In the genomic region with DNA sequence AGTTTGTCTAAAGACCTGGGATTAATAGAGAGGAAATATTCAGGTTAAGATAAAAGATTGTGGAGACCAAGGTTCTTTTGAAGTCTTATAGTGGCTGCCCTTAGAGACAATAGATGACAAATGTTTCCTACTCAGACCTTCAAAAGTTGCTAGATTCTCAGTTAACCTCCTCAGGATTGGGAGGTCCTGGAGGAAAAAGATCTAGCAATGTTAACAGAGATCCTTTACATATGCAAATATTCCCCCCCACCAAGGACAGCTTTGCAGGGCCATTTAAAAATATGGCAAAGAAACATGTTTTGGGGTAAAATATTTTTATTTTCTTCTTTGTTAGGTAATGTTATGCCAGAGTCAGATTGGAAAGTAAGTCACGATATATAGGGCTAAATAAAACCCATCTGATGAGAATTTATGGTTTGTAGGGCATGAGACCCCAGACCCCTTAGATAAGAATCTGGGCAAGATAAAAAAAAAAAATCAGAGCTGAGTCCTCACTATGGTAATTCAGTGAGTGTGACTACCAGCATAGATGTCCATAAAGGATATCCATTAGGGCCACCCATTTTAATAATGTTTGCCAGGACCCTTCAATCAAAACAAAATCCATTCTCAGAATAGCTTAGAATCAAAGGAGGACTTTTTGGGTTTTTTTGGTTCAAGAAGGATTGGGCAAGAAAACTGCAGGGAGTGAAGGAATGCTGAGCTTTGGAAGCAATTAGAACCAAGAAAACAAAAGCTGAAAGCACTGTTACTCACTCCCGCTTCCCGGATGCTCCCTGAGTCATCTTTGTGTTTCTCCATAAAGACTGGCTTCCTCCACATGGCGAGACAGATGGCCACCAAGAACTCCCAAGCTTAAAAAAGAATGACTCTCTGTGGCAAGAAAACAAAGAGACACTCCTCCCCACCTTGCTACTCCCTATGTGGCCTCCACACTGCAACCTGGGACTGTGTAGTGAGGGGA, we compare ENCODE assay signal across 12 cellular contexts. TPM values are rescaled to one million over a fixed set of nuclear protein-coding genes. Genes with fewer than 3 reads are reported as not detected.
DNase-seq lines count a peak whose midpoint lies in the region; ATAC-seq and TF ChIP-seq lines count a peak whose summit lies in the region.
"Had no signal": no experiment of that assay in that cellular context is flagged by ENCODE, and none has a peak within 500 bp of the region (broad histone marks: within the 10 kb centered on the region; RNA-seq: fewer than 3 reads in every experiment).

No MANE protein-coding gene starts in this region.

- no peaks in the 10 kb centered on the region for H3K9me3 Mint-ChIP-seq in T-cell
- H3K9me3 Mint-ChIP-seq: activated CD4-positive, alpha-beta T cell treated with anti-CD3 and anti-CD28 coated beads, Interleukin-2, amount 10 ng/mL, durations not matched to agents 24 days and 14 days had no signal

- no peaks in the 10 kb centered on the region for H3K36me3 Mint-ChIP-seq in T-cell

- H3K4me2 ChIP-seq in osteoblast (ENCODE audit: insufficient read depth, low read length), result peak overlapping the region; percentile 58

- ATAC-seq in RWPE2 (ENCODE audit: low read depth) (peak; percentile 98), T-cell (replicated peaks in 1 of 4) (no peak), GM21515 (IDR thresholded peaks at IDR 0.05; ENCODE audit: unreplicated experiment) (no peak)

- no peaks in the 10 kb centered on the region for H4K20me1 ChIP-seq in osteoblast (ENCODE audit: insufficient read depth, low read length)

- H3K79me2 ChIP-seq in osteoblast (ENCODE audit: insufficient read depth, low read length), result no peaks in the 10 kb centered on the region

- DNase-seq in RWPE2 (ENCODE audit: low spot score) (no peak), fibroblast of pulmonary artery (ENCODE audit: low read depth) (peak; percentile 92), osteoblast (ENCODE audit: insufficient read length, low spot score, missing footprints) (peak; percentile 97), T-cell (no peak), SIG-M5 treated with dmso at 0.1 percent for 504 hours (lab: John Stamatoyannopoulos, UW; ENCODE audit: unreplicated experiment) (no peak)
- no peak for DNase-seq in activated CD4-positive, alpha-beta T cell treated with anti-CD3 and anti-CD28 coated beads for 1 hour
- DNase-seq: activated CD4-positive, alpha-beta T cell treated with anti-CD3 and anti-CD28 coated beads, Interleukin-2, amount 10 ng/mL, durations not matched to agents 24 days and 14 days; aorta; Kasumi-1 had no signal

- H3K9ac ChIP-seq in ES-I3 (ENCODE audit: low read depth, low read length), result peak overlapping the region; percentile 34; the same call in 1 of the 2 replicates

- H3K4me1 Mint-ChIP-seq in T-cell, result no peaks in the 10 kb centered on the region

- H3K27me3 Mint-ChIP-seq in T-cell, result peaks cover 16 to 25% of the 10 kb centered on the region in 2 donors

- H3K27me3 ChIP-seq in RWPE2 (ENCODE audit: insufficient read depth, poor library complexity, severe bottlenecking), result no peaks in the 10 kb centered on the region
- H3K27me3 ChIP-seq in osteoblast (ENCODE audit: insufficient read depth, low read length), result no peaks in the 10 kb centered on the region

- H3K4me3 ChIP-seq in RWPE2 (ENCODE audit: severe bottlenecking) (no peak overlapping the region), fibroblast of pulmonary artery (replicated peaks; ENCODE audit: low read depth, low read length) (no peak overlapping the region), osteoblast (ENCODE audit: insufficient read depth, low read length) (no peak overlapping the region)
- H3K4me3 ChIP-seq: prostate gland had no signal

- H3K27ac ChIP-seq in RWPE2 (ENCODE audit: poor library complexity, severe bottlenecking), result peak overlapping the region; percentile 85
- peak overlapping the region; percentile 42 for H3K27ac ChIP-seq in osteoblast (ENCODE audit: low read depth, low read length)
- H3K27ac ChIP-seq: prostate gland had no signal

- peak overlapping the region; percentile 67 for H2AFZ ChIP-seq in osteoblast (ENCODE audit: low read length)

- peaks cover 25% of the 10 kb centered on the region for H3K4me1 ChIP-seq in ES-I3 (ENCODE audit: insufficient read depth, low read length)
- H3K4me1 ChIP-seq in RWPE2 (ENCODE audit: insufficient read depth, poor library complexity, severe bottlenecking), result peaks cover 17% of the 10 kb centered on the region
- peaks cover 4% of the 10 kb centered on the region for H3K4me1 ChIP-seq in osteoblast (ENCODE audit: insufficient read depth, low read length)
- H3K4me1 ChIP-seq: prostate gland had no signal

- H3K4me3 Mint-ChIP-seq in T-cell, result no peak overlapping the region
- H3K4me3 Mint-ChIP-seq: activated CD4-positive, alpha-beta T cell treated with anti-CD3 and anti-CD28 coated beads, Interleukin-2, amount 10 ng/mL, durations not matched to agents 24 days and 14 days had no signal

- H3K27ac Mint-ChIP-seq in T-cell, result no peak overlapping the region
- H3K27ac Mint-ChIP-seq: activated CD4-positive, alpha-beta T cell treated with anti-CD3 and anti-CD28 coated beads, Interleukin-2, amount 10 ng/mL, durations not matched to agents 24 days and 14 days had no signal

- TF ChIP-seq CTCF in RWPE2 (IDR thresholded peaks at IDR 0.05; ENCODE audit: poor library complexity, severe bottlenecking), result no peak
- TF ChIP-seq CTCF in fibroblast of pulmonary artery (IDR thresholded peaks at IDR 0.05; ENCODE audit: low read length, missing control alignments), result no peak
- TF ChIP-seq CTCF in osteoblast (IDR thresholded peaks at IDR 0.05; ENCODE audit: extremely low read depth, low read depth, low read length), result no peak

- H3K9me3 ChIP-seq in ES-I3 (ENCODE audit: control insufficient read depth, insufficient read depth, low read length) (no peaks in the 10 kb centered on the region), RWPE2 (ENCODE audit: severe bottlenecking) (no peaks in the 10 kb centered on the region), osteoblast (ENCODE audit: low read depth, low read length) (no peaks in the 10 kb centered on the region)
- H3K9me3 ChIP-seq: prostate gland had no signal

- H3K36me3 ChIP-seq in ES-I3 (ENCODE audit: insufficient read depth, low read length) (no peaks in the 10 kb centered on the region), RWPE2 (ENCODE audit: low read depth) (no peaks in the 10 kb centered on the region), osteoblast (ENCODE audit: insufficient read depth, low read length) (no peaks in the 10 kb centered on the region)
- H3K36me3 ChIP-seq: prostate gland had no signal

- CTCF ChIA-PET in T-cell (lab: Charles Lee), result interaction anchor here in 1 of 2 donors (0.5 kb wide), 1 partner anchor 9 kb away, joined by 4 read pairs; no protein-coding TSS in a partner anchor

- POLR2A ChIA-PET in T-cell (lab: Charles Lee), result no interaction called here

RNA-seq across cellular contexts. Expression of gene VSTM1, which starts 28.2 kb away (rescaled TPM):
- total RNA-seq in osteoblast, result not detected in 2 replicates
- not detected for total RNA-seq in T-cell
- total RNA-seq: activated CD4-positive, alpha-beta T cell treated with anti-CD3 and anti-CD28 coated beads, Interleukin-2, amount 10 ng/mL, durations not matched to agents 24 days and 14 days; aorta had no signal

RNA-seq across cellular contexts. Expression of gene CACNG6, which starts 44.1 kb away (rescaled TPM):
- 0.36 TPM in 1 of 2 replicates, not detected in the other for total RNA-seq in osteoblast
- not detected for total RNA-seq in T-cell
- total RNA-seq: activated CD4-positive, alpha-beta T cell treated with anti-CD3 and anti-CD28 coated beads, Interleukin-2, amount 10 ng/mL, durations not matched to agents 24 days and 14 days; aorta had no signal

RNA-seq across cellular contexts. Expression of gene TARM1, which starts 45.7 kb away (rescaled TPM):
- total RNA-seq in osteoblast (not detected in 2 replicates), T-cell (not detected)
- total RNA-seq: activated CD4-positive, alpha-beta T cell treated with anti-CD3 and anti-CD28 coated beads, Interleukin-2, amount 10 ng/mL, durations not matched to agents 24 days and 14 days; aorta had no signal

Comparison
In these comparisons a context has a peak if more than half of its experiments do, and no peak if none do; other contexts are left out.
1. DNase-seq: peak in fibroblast of pulmonary artery (single experiment) and osteoblast (single experiment); none in RWPE2 (single experiment), T-cell (0 of 34), SIG-M5 treated with dmso at 0.1 percent for 504 hours (single experiment) and activated CD4-positive, alpha-beta T cell treated with anti-CD3 and anti-CD28 coated beads for 1 hour (single experiment).